8 cellular contexts compared by ENCODE assay signal in genomic region chr12:76470028-76470939, GRCh38.
DNase-seq lines count a peak whose midpoint lies in the region; ATAC-seq and TF ChIP-seq lines count a peak whose summit lies in the region.

No MANE protein-coding gene starts in this region.

- no peak for TF ChIP-seq CTCF in AG04450 (IDR thresholded peaks at IDR 0.05; ENCODE audit: low read depth, low read length)
- TF ChIP-seq CTCF in tibial artery (IDR thresholded peaks at IDR 0.05): no peak
- TF ChIP-seq CTCF in Peyer's patch (IDR thresholded peaks at IDR 0.05): no peak

- H3K4me1 ChIP-seq in tibial artery (peaks cover 0 to 23% (median 12%) of the 10 kb centered on the region in 4 donors), Peyer's patch (no peaks in the 10 kb centered on the region)

- POLR2A ChIA-PET in AG04450 (lab: Yijun Ruan, JAX): interaction anchor here (0.5 kb wide), 1 partner anchor 118 kb away, joined by 3 read pairs; no protein-coding TSS in a partner anchor

- DNase-seq in AG04450 (ENCODE audit: low read depth, low spot score) (peak; percentile 51), SK-N-MC (ENCODE audit: low read depth, low spot score) (peak; percentile 16), glomerular visceral epithelial cell (ENCODE audit: extremely low spot score) (peak; percentile 66), tibial artery (no peak), Peyer's patch (no peak), T-helper 9 cell (no peak)

- no peak overlapping the region for H3K4me3 ChIP-seq in AG04450 (ENCODE audit: low read depth, low read length)
- H3K4me3 ChIP-seq in SK-N-MC: no peak overlapping the region
- H3K4me3 ChIP-seq in tibial artery: no peak overlapping the region
- no peak overlapping the region for H3K4me3 ChIP-seq in Peyer's patch

- H3K9me3 ChIP-seq in AG04450 (ENCODE audit: control insufficient read depth, insufficient read depth, low read length): no peaks in the 10 kb centered on the region
- H3K9me3 ChIP-seq in SK-N-MC (ENCODE audit: low read depth, low read length): no peaks in the 10 kb centered on the region
- H3K9me3 ChIP-seq in tibial artery: no peaks in the 10 kb centered on the region
- H3K9me3 ChIP-seq in Peyer's patch: no peaks in the 10 kb centered on the region

- intact Hi-C loops in tibial artery (cut with DNase I; ENCODE audit: low total_unique reads): no loop called here

- H3K36me3 ChIP-seq in SK-N-MC (ENCODE audit: insufficient read depth, low read length) (no peaks in the 10 kb centered on the region), tibial artery (no peaks in the 10 kb centered on the region), Peyer's patch (no peaks in the 10 kb centered on the region)

- CTCF ChIA-PET in AG04450 (lab: Charles Lee): interaction anchor here (1.0 to 1.2 kb wide), 3 partner anchors 9 to 945 kb away, joined by 3 to 7 read pairs (median 3); no protein-coding TSS in a partner anchor

- H3K27me3 ChIP-seq in AG04450 (ENCODE audit: control insufficient read depth, insufficient read depth, low read length): no peaks in the 10 kb centered on the region
- no peaks in the 10 kb centered on the region for H3K27me3 ChIP-seq in tibial artery
- no peaks in the 10 kb centered on the region for H3K27me3 ChIP-seq in Peyer's patch

- ATAC-seq in GM18867 (IDR thresholded peaks at IDR 0.05; ENCODE audit: unreplicated experiment): peak; percentile 71
- ATAC-seq in HG03095 (IDR thresholded peaks at IDR 0.05; ENCODE audit: unreplicated experiment): peak; percentile 92

- no peak overlapping the region for H3K27ac ChIP-seq in AG04450 (ENCODE audit: low read depth, low read length)
- no peak overlapping the region for H3K27ac ChIP-seq in SK-N-MC
- H3K27ac ChIP-seq in tibial artery: no peak overlapping the region
- H3K27ac ChIP-seq in Peyer's patch: no peak overlapping the region

- no peak overlapping the region for H3K9ac ChIP-seq in SK-N-MC (ENCODE audit: insufficient read length)

- TF ChIP-seq POLR2A in Peyer's patch (IDR thresholded peaks at IDR 0.05): no peak

Comparison
In these comparisons a context has a peak if more than half of its experiments do, and no peak if none do; other contexts are left out.
1. DNase-seq: peak in AG04450 (single experiment), SK-N-MC (single experiment) and glomerular visceral epithelial cell (single experiment); none in tibial artery (0 of 2), Peyer's patch (0 of 3) and T-helper 9 cell (single experiment).